ENCODE assay signal across 22 cellular contexts in the genomic region with DNA sequence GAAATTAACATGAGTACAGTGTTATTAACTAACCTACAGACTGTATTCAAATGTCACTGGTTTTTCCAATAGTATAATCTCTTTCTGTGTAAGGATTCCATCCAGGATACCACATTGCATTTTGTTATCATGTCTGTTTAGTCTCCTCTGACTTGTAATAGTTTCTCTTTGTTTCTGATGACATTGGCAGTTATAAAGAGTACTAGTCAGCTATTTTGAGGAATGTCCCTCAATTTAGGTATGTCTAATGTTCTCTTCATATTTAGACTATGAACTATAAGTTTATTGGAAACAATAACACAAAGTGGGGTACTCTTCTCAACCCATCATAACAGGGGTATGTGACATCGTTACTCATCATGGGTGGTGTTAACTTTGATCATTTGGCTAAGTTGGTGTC. TPM values are rescaled to one million over a fixed set of nuclear protein-coding genes. Genes with fewer than 3 reads are reported as not detected.
DNase-seq lines count a peak whose midpoint lies in the region; ATAC-seq, FAIRE-seq and TF ChIP-seq lines count a peak whose summit lies in the region.
"Had no signal": no experiment of that assay in that cellular context is flagged by ENCODE, and none has a peak within 500 bp of the region (broad histone marks: within the 10 kb centered on the region; RNA-seq: fewer than 3 reads in every experiment).

No MANE protein-coding gene starts in this region.

- peaks cover 17% of the 10 kb centered on the region for H3F3A ChIP-seq in smooth muscle cell (ENCODE audit: low read depth)

- in situ Hi-C loops in IMR-90 (cut with MboI; ENCODE audit: low sequenced_read_pairs): no loop called here
- in situ Hi-C loops in K562 (cut with MboI): no loop called here

- CTCF ChIA-PET in IMR-90 (lab: Yijun Ruan, JAX) (interaction anchor here (0.6 kb wide), 2 partner anchors 28 to 99 kb away, joined by 3 read pairs; no protein-coding TSS in a partner anchor), K562 (lab: Yijun Ruan, JAX; ENCODE audit: low intra/inter-chr PET ratio) (no interaction called here)

- dilution Hi-C loops in IMR-90 (cut with HindIII; ENCODE audit: low sequenced_read_pairs, unreplicated experiment): no loop called here

- H3K4ac ChIP-seq in IMR-90 (ENCODE audit: low read depth, low read length): peak overlapping the region; percentile 42; the same call in 1 of the 2 replicates

- H3K79me1 ChIP-seq in IMR-90 (ENCODE audit: low read depth in 1 of 2, low read length in 2 of 2): 0 out of 4 replicates have a peak, but pooled peaks cover 0 to 4% of the 10 kb centered on the region in 2 experiments

- H3K4me1 ChIP-seq in ACC112 (ENCODE audit: control insufficient read depth, insufficient read depth, low read length, unreplicated experiment): peaks cover 80% of the 10 kb centered on the region
- H3K4me1 ChIP-seq in IMR-90 (ENCODE audit: control insufficient read depth, insufficient read depth, low read length): peaks cover 22% of the 10 kb centered on the region
- no peaks in the 10 kb centered on the region for H3K4me1 ChIP-seq in K562 (replicated peaks in 1 of 2; ENCODE audit: control insufficient read depth in 2 of 2, insufficient read depth in 2 of 2, low read length in 2 of 2)
- H3K4me1 ChIP-seq in smooth muscle cell (ENCODE audit: low read depth): peaks cover 28% of the 10 kb centered on the region

- FAIRE-seq in K562 (lab: Jason Lieb, UNC): no peak
- FAIRE-seq: D721Med, GM18507 had no signal

- H3K36me3 ChIP-seq in ACC112 (ENCODE audit: insufficient read depth, low read length): no peaks in the 10 kb centered on the region
- no peaks in the 10 kb centered on the region for H3K36me3 ChIP-seq in IMR-90 (ENCODE audit: control insufficient read depth, insufficient read depth, low read length)
- no peaks in the 10 kb centered on the region for H3K36me3 ChIP-seq in K562 (ENCODE audit: control insufficient read depth, insufficient read depth, low read length)
- H3K36me3 ChIP-seq in smooth muscle cell (ENCODE audit: low read depth): no peaks in the 10 kb centered on the region
- H3K36me3 ChIP-seq: BLaER1 treated with 17β-estradiol and CSF1 and Interleukin-3, amounts not matched to agents 10 nM and 100 nM; SJCRH30 had no signal

- no peak for TF ChIP-seq EP300 in K562 (IDR thresholded peaks at IDR 0.05; ENCODE audit: low read length)

- H3K56ac ChIP-seq in IMR-90 (ENCODE audit: extremely low read depth, insufficient read depth, low read length): no peak overlapping the region

- H3K79me2 ChIP-seq in ACC112 (ENCODE audit: control insufficient read depth, insufficient read depth, low read length, unreplicated experiment) (no peaks in the 10 kb centered on the region), K562 (ENCODE audit: control insufficient read depth, insufficient read depth, low read length) (no peaks in the 10 kb centered on the region), smooth muscle cell (ENCODE audit: low read depth) (no peaks in the 10 kb centered on the region)

- no peaks in the 10 kb centered on the region for H4K20me1 ChIP-seq in IMR-90 (ENCODE audit: insufficient read depth, low read length)
- H4K20me1 ChIP-seq in K562 (replicated peaks; ENCODE audit: control insufficient read depth, insufficient read depth, low read length): no peaks in the 10 kb centered on the region
- H4K20me1 ChIP-seq in smooth muscle cell (ENCODE audit: low read depth): no peaks in the 10 kb centered on the region
- H4K20me1 ChIP-seq: BLaER1 treated with 17β-estradiol and CSF1 and Interleukin-3, amounts not matched to agents 10 nM and 100 nM had no signal

- TF ChIP-seq RAD21 in IMR-90 (IDR thresholded peaks at IDR 0.05; ENCODE audit: low read length) (no peak), K562 (CRISPR knock-in tag; conservative IDR thresholded peaks at IDR 0.05 in 1 of 2, IDR thresholded peaks at IDR 0.05 in 1 of 2) (no peak)

- POLR2A ChIA-PET in IMR-90 (lab: Charles Lee; ENCODE audit: unreplicated experiment) (no interaction called here), K562 (lab: Yijun Ruan, JAX) (interaction anchor here (1.0 to 1.7 kb wide), 2 partner anchors 11 to 14 kb away, joined by 5 read pairs; no protein-coding TSS in a partner anchor)

- H2BK5ac ChIP-seq in IMR-90 (ENCODE audit: low read depth, low read length, poor library complexity, severe bottlenecking): peak overlapping the region; percentile 70

- peak overlapping the region; percentile 48; the same call in 1 of the 2 replicates for H3K14ac ChIP-seq in IMR-90 (replicated peaks; ENCODE audit: low read depth, low read length)

- H2AK9ac ChIP-seq in IMR-90 (replicated peaks; ENCODE audit: low read depth, low read length, poor library complexity): no peak overlapping the region

- no peak for TF ChIP-seq POLR2A in IMR-90 (IDR thresholded peaks at IDR 0.05; ENCODE audit: low read depth, low read length)
- TF ChIP-seq POLR2A in K562 (conservative IDR thresholded peaks at IDR 0.05): no peak

- peak overlapping the region; percentile 54; the same call in 1 of the 3 replicates for H2BK15ac ChIP-seq in IMR-90 (ENCODE audit: low read depth, low read length)

- H3K4me2 ChIP-seq in IMR-90 (ENCODE audit: low read depth, low read length) (no peak overlapping the region), K562 (ENCODE audit: insufficient read depth, low read length) (no peak overlapping the region), smooth muscle cell (peak overlapping the region; percentile 57)
- H3K4me2 ChIP-seq: BLaER1 treated with 17β-estradiol and CSF1 and Interleukin-3, amounts not matched to agents 10 nM and 100 nM; GM23338 had no signal

- intact Hi-C loops in IMR-90 (cut with micrococcal nuclease) (loop anchor here (2.0 kb wide), 1 partner anchor 14 kb away; no protein-coding TSS in a partner anchor), K562 (cut with micrococcal nuclease) (no loop called here)

- H3K9ac ChIP-seq in IMR-90 (ENCODE audit: low read depth, low read length): no peak overlapping the region
- H3K9ac ChIP-seq in K562 (ENCODE audit: insufficient read depth in 1 of 2, low read depth in 2 of 2, low read length in 2 of 2): no peak overlapping the region
- H3K9ac ChIP-seq in smooth muscle cell (ENCODE audit: low read depth): no peak overlapping the region
- H3K9ac ChIP-seq: BLaER1 treated with 17β-estradiol and CSF1 and Interleukin-3, amounts not matched to agents 10 nM and 100 nM had no signal

- no TSS peak for BruUV-seq in IMR-90 (replicated peaks; lab: Mats Ljungman, UMichigan)
- BruUV-seq in K562 (replicated peaks; lab: Mats Ljungman, UMichigan): no TSS peak

- H3K27ac ChIP-seq in ACC112 (ENCODE audit: low read depth, low read length): peak overlapping the region; percentile 72
- no peak overlapping the region for H3K27ac ChIP-seq in IMR-90 (ENCODE audit: insufficient read depth, low read length)
- no peak overlapping the region for H3K27ac ChIP-seq in K562 (ENCODE audit: extremely low read depth, low read depth, low read length)
- H3K27ac ChIP-seq in smooth muscle cell (ENCODE audit: low read depth): peak overlapping the region; percentile 79
- H3K27ac ChIP-seq: BLaER1 treated with 17β-estradiol and CSF1 and Interleukin-3, amounts not matched to agents 10 nM and 100 nM; SJCRH30 had no signal

- no peak overlapping the region; the same call in 1 of the 2 replicates for H4K5ac ChIP-seq in IMR-90 (ENCODE audit: low read depth, low read length)

- ATAC-seq in IMR-90 (ENCODE audit: low read depth) (no peak), K562 (no peak)
- ATAC-seq: GM23338, Right ventricle myocardium inferior had no signal

- TF ChIP-seq CTCF in IMR-90 (conservative IDR thresholded peaks at IDR 0.05; ENCODE audit: low read depth, low read length) (no peak), K562 (IDR thresholded peaks at IDR 0.05 in 2 of 3, conservative IDR thresholded peaks at IDR 0.05 in 1 of 3; ENCODE audit: insufficient read depth in 2 of 3, low read depth in 1 of 3, low read length in 3 of 3) (no peak), smooth muscle cell (IDR thresholded peaks at IDR 0.05; ENCODE audit: borderline replicate concordance, insufficient read depth, poor library complexity, severe bottlenecking) (no peak)

- H3K4me3 ChIP-seq in ACC112 (ENCODE audit: low read depth, low read length) (peak overlapping the region; percentile 26; the same call in 1 of the 2 replicates), IMR-90 (ENCODE audit: insufficient read depth, low read depth, low read length) (no peak overlapping the region), K562 (no peak overlapping the region), smooth muscle cell (no peak overlapping the region)
- H3K4me3 ChIP-seq: BLaER1 treated with 17β-estradiol and CSF1 and Interleukin-3, amounts not matched to agents 10 nM and 100 nM; GM23338; SJCRH30 had no signal

- H4K8ac ChIP-seq in IMR-90 (ENCODE audit: low read depth in 2 of 2, low read length in 2 of 2): peak overlapping the region in 1 of 2 experiments; percentile 63; a peak in 1 of 4 replicates

- peak overlapping the region; percentile 75 for H2BK120ac ChIP-seq in IMR-90 (ENCODE audit: low read depth, low read length)

- peak overlapping the region; percentile 78; the same call in 1 of the 2 replicates for H3K18ac ChIP-seq in IMR-90 (ENCODE audit: low read depth, low read length)

- H3K9me1 ChIP-seq in IMR-90 (ENCODE audit: insufficient read depth, low read length): peaks cover 14% of the 10 kb centered on the region
- H3K9me1 ChIP-seq in K562 (ENCODE audit: control insufficient read depth, insufficient read depth, low read length): no peaks in the 10 kb centered on the region

- H3K27me3 ChIP-seq in ACC112 (ENCODE audit: insufficient read depth, low read length) (no peaks in the 10 kb centered on the region), IMR-90 (ENCODE audit: control insufficient read depth, insufficient read depth, low read length) (no peaks in the 10 kb centered on the region), K562 (ENCODE audit: control insufficient read depth in 2 of 2, insufficient read depth in 2 of 2, low read length in 2 of 2) (no peaks in the 10 kb centered on the region; a peak in 1 of 5 replicates), smooth muscle cell (ENCODE audit: low read depth) (no peaks in the 10 kb centered on the region)
- H3K27me3 ChIP-seq: BLaER1 treated with 17β-estradiol and CSF1 and Interleukin-3, amounts not matched to agents 10 nM and 100 nM; SJCRH30 had no signal

- WGBS in IMR-90 (ENCODE audit: extremely low coverage in 2 of 2, insufficient read length in 1 of 2), 2 experiments: no CpG with 5 or more reads among the region's 1 CpG
- WGBS in K562 (ENCODE audit: insufficient coverage, low coverage, missing lambda C conversion rate): 11% methylated on average over 1 of the region's 1 CpG
- WGBS in smooth muscle cell (ENCODE audit: low lambda C conversion rate): 70% methylated on average over 1 of the region's 1 CpG

- H2BK20ac ChIP-seq in IMR-90 (ENCODE audit: low read depth, low read length): peak overlapping the region; percentile 86; the same call in 1 of the 2 replicates

- H3K9me3 ChIP-seq in IMR-90 (ENCODE audit: control insufficient read depth, insufficient read depth, low read length) (no peaks in the 10 kb centered on the region), K562 (replicated peaks; ENCODE audit: control insufficient read depth, insufficient read depth, low read depth, low read length) (no peaks in the 10 kb centered on the region), smooth muscle cell (replicated peaks; ENCODE audit: low read depth) (no peaks in the 10 kb centered on the region)
- H3K9me3 ChIP-seq: BLaER1 treated with 17β-estradiol and CSF1 and Interleukin-3, amounts not matched to agents 10 nM and 100 nM; SJCRH30 had no signal

- 0 out of 2 replicates have a peak overlapping the region, but pooled peaks have one; percentile 42 for H3K23ac ChIP-seq in IMR-90 (ENCODE audit: low read depth, low read length)

- H2AFZ ChIP-seq in ACC112 (ENCODE audit: low read length, unreplicated experiment): peak overlapping the region; percentile 33
- no peak overlapping the region for H2AFZ ChIP-seq in IMR-90 (replicated peaks; ENCODE audit: low read length, poor library complexity)
- no peak overlapping the region for H2AFZ ChIP-seq in K562 (ENCODE audit: low read depth, low read length)
- no peak overlapping the region for H2AFZ ChIP-seq in smooth muscle cell (ENCODE audit: low read depth)
- H2AFZ ChIP-seq: GM23338 had no signal

- H4K91ac ChIP-seq in IMR-90 (ENCODE audit: insufficient read depth, low read depth, low read length): peak overlapping the region; percentile 42

- no peak overlapping the region; the same call in 1 of the 2 replicates for H2AK5ac ChIP-seq in IMR-90 (ENCODE audit: low read depth, low read length)

- DNase-seq in IMR-90 (no peak), K562 (ENCODE audit: extremely low read depth in 1 of 4, low spot score in 3 of 4) (no peak), smooth muscle cell (lab: John Stamatoyannopoulos, UW; ENCODE audit: unreplicated experiment) (no peak), kidney glomerular epithelial cell (lab: John Stamatoyannopoulos, UW) (no peak), dermis blood vessel endothelial cell (no peak)
- DNase-seq in activated effector memory CD4-positive, alpha-beta T cell treated with Interleukin-2 at 50 U/mL for 16 hours: no peak
- DNase-seq: AML-193; CD4-positive, alpha-beta T cell; H9; Karpas-422; NCI-H1092 treated with DMSO at 0.1 percent for 48 hours; NCI-H2029; NCI-H446; NCI-H524 treated with DMSO at 0.1 percent for 48 hours; NCI-H774; SJCRH30 had no signal

RNA-seq across cellular contexts. Expression of a gene that starts 20.3 kb away (rescaled TPM):
- 9.0 and 9.2 TPM in 2 replicates for total RNA-seq in IMR-90 (2012; rRNA removed)
- polyA plus RNA-seq in IMR-90 (2012; rRNA removed): 7.8 and 10.1 TPM in 2 replicates
- polyA plus RNA-seq in IMR-90 (2012; cell fraction: cytosol; rRNA removed): 2.9 and 5.5 TPM in 2 replicates
- 39.5 and 39.7 TPM in 2 replicates for polyA plus RNA-seq in IMR-90 (2012; cell fraction: nucleus; rRNA removed; ENCODE audit: low replicate concordance)
- total RNA-seq in K562 (2011; cell fraction: chromatin; rRNA removed; ENCODE audit: low replicate concordance): not detected in 2 replicates
- not detected in 2 replicates for total RNA-seq in K562 (2011; cell fraction: nucleolus; rRNA removed)
- total RNA-seq in K562 (2011; cell fraction: nucleoplasm; rRNA removed): not detected in 2 replicates
- total RNA-seq in K562 (2014; rRNA removed): not detected in 2 replicates
- not detected in 2 replicates for total RNA-seq in K562 (2014; rRNA removed; fragmentation: Illumina TruSeq; extraction: Trizol)
- total RNA-seq in K562 (2015; rRNA removed; fragmentation: Illumina TruSeq; extraction: Trizol): not detected in 2 replicates
- not detected in 2 replicates for total RNA-seq in K562 (2021)
- not detected in 2 replicates for polyA plus RNA-seq in K562 (2011; rRNA removed)
- not detected in 2 replicates for polyA plus RNA-seq in K562 (2011; cell fraction: cytosol; rRNA removed)
- 0.17 TPM in 1 of 2 replicates, not detected in the other for polyA plus RNA-seq in K562 (2011; cell fraction: nucleus; rRNA removed)
- polyA plus RNA-seq in K562 (2012): not detected in 2 replicates
- not detected in 2 replicates for polyA plus RNA-seq in K562 (2014; fragmentation: Illumina TruSeq; extraction: Trizol)
- polyA plus RNA-seq in K562 (2014; fragmentation: Nextera tagmentation; extraction: Ambion mirVana): not detected
- not detected in 2 replicates for polyA plus RNA-seq in K562 (2014; rRNA removed)
- polyA minus RNA-seq in K562 (2011; rRNA and poly(A)+ RNA removed): 0.63 TPM in 1 of 2 replicates, not detected in the other
- polyA minus RNA-seq in K562 (2011; cell fraction: cytosol; rRNA and poly(A)+ RNA removed): not detected in 2 replicates
- polyA minus RNA-seq in K562 (2011; cell fraction: nucleus; rRNA and poly(A)+ RNA removed): not detected in 2 replicates
- 8.4 and 9.3 TPM in 2 replicates for total RNA-seq in smooth muscle cell
- 4.2 and 9.7 TPM in 2 replicates for polyA plus RNA-seq in smooth muscle cell
- total RNA-seq in dermis blood vessel endothelial cell: 25.5 and 37.1 TPM in 2 replicates
- total RNA-seq: SJCRH30 had no signal

Comparison
In these comparisons a context has a peak if more than half of its experiments do, and no peak if none do; other contexts are left out.
1. H3K27ac ChIP-seq: peak in ACC112 (single experiment) and smooth muscle cell (single experiment); none in IMR-90 (single experiment) and K562 (single experiment).